In the genomic region with DNA sequence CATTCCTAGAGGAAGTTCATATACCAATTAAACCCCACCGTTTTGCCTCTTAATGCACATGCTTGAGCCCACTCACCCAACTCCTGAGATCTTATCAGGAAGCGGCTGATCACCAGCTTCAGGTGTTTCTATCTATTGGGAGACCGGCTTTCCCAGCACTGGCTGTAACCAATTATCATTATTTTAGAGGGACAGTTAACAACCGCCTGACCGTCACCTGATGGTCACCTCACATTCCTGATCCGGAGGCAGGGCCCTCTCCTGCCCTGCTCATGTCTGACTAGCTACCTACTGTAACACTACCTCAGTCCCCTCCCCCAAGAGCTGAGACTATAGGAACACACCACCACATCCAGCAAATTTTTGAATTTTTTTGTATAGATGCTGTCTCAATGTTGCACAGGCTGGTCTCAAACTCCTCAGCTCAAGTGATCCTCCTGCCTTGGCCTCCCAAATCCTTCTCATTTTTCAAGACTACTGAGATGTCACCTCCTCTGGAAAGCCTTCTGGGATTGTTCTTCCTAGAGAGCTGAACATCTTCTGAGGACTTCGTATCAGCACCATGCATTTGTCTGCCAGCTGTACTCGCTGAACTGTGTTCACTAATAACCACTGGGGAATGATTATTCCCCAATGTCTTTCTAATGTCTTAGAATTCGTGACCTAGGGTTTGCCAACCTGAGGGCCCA, we compare ENCODE assay signal across 23 cellular contexts.
"Had no signal": no experiment of that assay in that cellular context is flagged by ENCODE, and none has a peak within 500 bp of the region (broad histone marks: within the 10 kb centered on the region; RNA-seq: fewer than 3 reads in every experiment).

No MANE protein-coding gene starts in this region.

- H3K4me2 ChIP-seq: smooth muscle cell had no signal

- H3K9ac ChIP-seq: parathyroid adenoma had no signal

- H3K9me3 ChIP-seq: esophagus squamous epithelium, neutrophil, stomach, thyroid gland, vagina had no signal

- DNase-seq: dermis blood vessel endothelial cell; effector memory CD4-positive, alpha-beta T cell; erythroblast; esophagus squamous epithelium; foreskin melanocyte; glutamatergic neuron; heart right ventricle; hippocampal formation; immature natural killer cell; kidney; midbrain; naive thymus-derived CD8-positive, alpha-beta T cell; stimulated activated CD4-positive, alpha-beta T cell treated with anti-CD3 and anti-CD28 coated beads, Interleukin-2, amount 100 ng/mL, for 24 hours; stimulated activated CD4-positive, alpha-beta T cell treated with anti-CD3 and anti-CD28 coated beads, Interleukin-4, amount 100 ng/mL, for 24 hours; stimulated activated naive CD4-positive, alpha-beta T cell treated with Interleukin-2 at 50 U/mL for 16 hours; stomach; thyroid gland; trophoblast cell had no signal

- H3K27me3 ChIP-seq: neutrophil, thyroid gland, vagina had no signal

- H2AFZ ChIP-seq: parathyroid adenoma had no signal

- H3K27ac ChIP-seq: esophagus squamous epithelium, heart right ventricle, neutrophil, parathyroid adenoma, stomach, thyroid gland, vagina had no signal

- H3K4me1 ChIP-seq: parathyroid adenoma, thyroid gland had no signal

- H3K4me3 ChIP-seq: esophagus squamous epithelium, heart right ventricle, lung, smooth muscle cell, stomach, thyroid gland, vagina had no signal

- H3K36me3 ChIP-seq: esophagus squamous epithelium, heart right ventricle, neutrophil, stomach, thyroid gland, vagina had no signal
